1 cellular context compared by ENCODE assay signal in the genomic region with DNA sequence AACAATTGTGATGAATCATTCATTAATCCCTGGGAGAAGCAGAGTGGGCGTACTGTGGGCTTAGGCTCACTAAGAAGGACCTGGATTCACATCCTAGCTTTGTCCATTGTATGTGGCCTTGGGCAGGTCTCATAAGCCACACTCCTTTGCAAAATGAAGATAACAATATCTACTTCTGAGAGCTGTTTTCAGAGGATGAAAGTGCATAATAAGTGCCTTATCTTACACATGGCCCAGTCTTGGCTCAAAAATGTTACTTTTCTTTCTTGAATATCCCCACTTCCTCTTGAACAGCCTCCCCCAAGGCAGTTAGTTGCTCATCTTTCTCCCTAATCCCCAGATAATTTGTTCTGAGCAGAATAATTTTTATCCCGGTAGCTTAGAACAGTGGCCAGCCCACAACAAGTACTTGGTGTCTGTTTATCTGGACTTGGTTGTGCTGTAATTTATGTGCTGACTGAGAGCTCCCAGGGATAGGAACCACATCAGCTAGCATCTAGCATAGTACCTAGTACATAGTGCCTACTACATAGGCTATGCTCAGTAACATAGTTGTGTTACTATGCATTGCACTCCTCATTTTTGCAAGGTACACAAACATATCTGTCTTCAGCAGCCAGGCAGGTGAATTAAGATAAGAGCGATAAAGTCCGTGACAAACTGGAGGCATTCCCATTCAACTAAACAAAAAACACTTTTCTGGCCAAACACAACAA.
TF ChIP-seq lines count a peak whose summit lies in the region.

No MANE protein-coding gene starts in this region.

TF ChIP-seq in endothelial cell of umbilical vein, 7 proteins besides CTCF, POLR2A, EP300 and RAD21 (continued from another document):
- TF ChIP-seq MAX (IDR thresholded peaks at IDR 0.05; ENCODE audit: insufficient read depth, insufficient read length), result no peak
- no peak for TF ChIP-seq EZH2 (IDR thresholded peaks at IDR 0.05; ENCODE audit: borderline replicate concordance, low read depth, low read length, severe bottlenecking)
- TF ChIP-seq GATA2 (IDR thresholded peaks at IDR 0.05; ENCODE audit: insufficient read depth, insufficient read length, low read depth, low read length), result no peak
- no peak for TF ChIP-seq FOS (IDR thresholded peaks at IDR 0.05; ENCODE audit: borderline replicate concordance, insufficient read depth, low read length)
